Comparison of ENCODE assay signal across 21 cellular contexts in the genomic region with DNA sequence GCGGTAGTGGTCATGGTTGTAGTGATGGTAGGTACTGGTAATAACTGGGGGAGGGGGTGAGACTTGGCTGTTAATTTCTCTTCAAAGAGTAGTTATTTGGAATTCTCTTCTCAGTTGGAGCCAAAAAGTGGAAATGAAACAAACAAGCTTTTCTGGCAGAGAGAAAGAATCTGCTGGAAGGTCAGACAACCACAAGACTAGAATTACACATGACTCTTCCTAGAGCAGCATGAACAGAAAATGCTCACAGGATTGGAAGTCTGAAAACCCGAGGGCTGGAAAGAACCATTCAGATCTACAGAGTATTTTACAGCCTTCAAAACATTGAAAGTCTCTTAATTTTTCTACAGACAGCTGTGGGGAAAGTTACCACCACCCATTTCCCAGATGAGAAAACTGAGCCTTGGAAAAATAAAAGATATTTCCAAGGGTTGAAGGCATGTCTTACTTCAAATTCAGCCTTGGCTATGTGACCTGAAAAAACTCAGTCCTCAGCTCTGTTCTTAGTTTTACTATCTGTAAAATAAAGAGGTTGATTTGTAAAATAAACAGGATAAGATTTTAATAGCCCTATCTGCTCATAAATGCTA. TPM values are rescaled to one million over a fixed set of nuclear protein-coding genes. Genes with fewer than 3 reads are reported as not detected.
DNase-seq lines count a peak whose midpoint lies in the region; ATAC-seq and TF ChIP-seq lines count a peak whose summit lies in the region.
"Had no signal": no experiment of that assay in that cellular context is flagged by ENCODE, and none has a peak within 500 bp of the region (broad histone marks: within the 10 kb centered on the region; RNA-seq: fewer than 3 reads in every experiment).

No MANE protein-coding gene starts in this region.

- no peaks in the 10 kb centered on the region for H3K27me3 ChIP-seq in adipocyte (replicated peaks; ENCODE audit: control insufficient read depth, insufficient read depth, low read length)
- H3K27me3 ChIP-seq in suprapubic skin, result no peaks in the 10 kb centered on the region
- H3K27me3 ChIP-seq: BLaER1 treated with 17β-estradiol and CSF1 and Interleukin-3, amounts not matched to agents 10 nM and 100 nM; upper lobe of left lung had no signal

- TF ChIP-seq POLR2A in suprapubic skin (IDR thresholded peaks at IDR 0.05), result no peak

- TF ChIP-seq EP300 in suprapubic skin (IDR thresholded peaks at IDR 0.05), result no peak

- no peak for ATAC-seq in HG02870 (IDR thresholded peaks at IDR 0.05; ENCODE audit: unreplicated experiment)
- no peak for ATAC-seq in activated naive CD8-positive, alpha-beta T cell treated with anti-CD3 and anti-CD28 coated beads, Interleukin-2, amount 50 U/mL, for 24 hours
- ATAC-seq: T-cell had no signal

- H3K4me3 Mint-ChIP-seq in activated naive CD8-positive, alpha-beta T cell treated with anti-CD3 and anti-CD28 coated beads, Interleukin-2, amount 50 U/mL, for 24 hours, result no peak overlapping the region
- H3K4me3 Mint-ChIP-seq: stimulated activated naive CD8-positive, alpha-beta T cell treated with anti-CD3 and anti-CD28 coated beads, Interleukin-15, Interleukin-2, amounts not matched to agents 100 ng/mL and 50 ng/mL, for 24 hours; T-cell had no signal

- H3K27me3 Mint-ChIP-seq in activated naive CD8-positive, alpha-beta T cell treated with anti-CD3 and anti-CD28 coated beads, Interleukin-2, amount 50 U/mL, for 24 hours, result no peaks in the 10 kb centered on the region
- H3K27me3 Mint-ChIP-seq: stimulated activated naive CD8-positive, alpha-beta T cell treated with anti-CD3 and anti-CD28 coated beads, Interleukin-15, Interleukin-2, amounts not matched to agents 100 ng/mL and 50 ng/mL, for 24 hours; T-cell had no signal

- no peaks in the 10 kb centered on the region for H3K4me1 Mint-ChIP-seq in activated naive CD8-positive, alpha-beta T cell treated with anti-CD3 and anti-CD28 coated beads, Interleukin-2, amount 50 U/mL, for 24 hours
- H3K4me1 Mint-ChIP-seq: T-cell had no signal

- H3K9me3 ChIP-seq in adipocyte (ENCODE audit: control insufficient read depth, low read length) (no peaks in the 10 kb centered on the region), suprapubic skin (no peaks in the 10 kb centered on the region)
- H3K9me3 ChIP-seq: BLaER1 treated with 17β-estradiol and CSF1 and Interleukin-3, amounts not matched to agents 10 nM and 100 nM; upper lobe of left lung had no signal

- 60% methylated on average over 2 of the region's 2 CpGs for WGBS in suprapubic skin

- H3K36me3 Mint-ChIP-seq in activated naive CD8-positive, alpha-beta T cell treated with anti-CD3 and anti-CD28 coated beads, Interleukin-2, amount 50 U/mL, for 24 hours (ENCODE audit: low read depth), result no peaks in the 10 kb centered on the region

- no peaks in the 10 kb centered on the region for H3K36me3 ChIP-seq in adipocyte (ENCODE audit: control insufficient read depth, insufficient read depth, low read length, severe bottlenecking)
- H3K36me3 ChIP-seq in suprapubic skin, result no peaks in the 10 kb centered on the region
- H3K36me3 ChIP-seq: BLaER1 treated with 17β-estradiol and CSF1 and Interleukin-3, amounts not matched to agents 10 nM and 100 nM; upper lobe of left lung had no signal

- H3K27ac Mint-ChIP-seq in activated naive CD8-positive, alpha-beta T cell treated with anti-CD3 and anti-CD28 coated beads, Interleukin-2, amount 50 U/mL, for 24 hours, result no peak overlapping the region
- H3K27ac Mint-ChIP-seq: stimulated activated naive CD8-positive, alpha-beta T cell treated with anti-CD3 and anti-CD28 coated beads, Interleukin-15, Interleukin-2, amounts not matched to agents 100 ng/mL and 50 ng/mL, for 24 hours; T-cell had no signal

- TF ChIP-seq CTCF in fibroblast of the aortic adventitia (IDR thresholded peaks at IDR 0.05; ENCODE audit: insufficient read depth, low read length), result no peak
- TF ChIP-seq CTCF in suprapubic skin (IDR thresholded peaks at IDR 0.05), result no peak

- H3K27ac ChIP-seq in suprapubic skin, result peak overlapping the region; percentile 24
- H3K27ac ChIP-seq: BLaER1 treated with 17β-estradiol and CSF1 and Interleukin-3, amounts not matched to agents 10 nM and 100 nM; upper lobe of left lung had no signal

- no peaks in the 10 kb centered on the region for H3K9me3 Mint-ChIP-seq in activated naive CD8-positive, alpha-beta T cell treated with anti-CD3 and anti-CD28 coated beads, Interleukin-2, amount 50 U/mL, for 24 hours
- H3K9me3 Mint-ChIP-seq: stimulated activated naive CD8-positive, alpha-beta T cell treated with anti-CD3 and anti-CD28 coated beads, Interleukin-15, Interleukin-2, amounts not matched to agents 100 ng/mL and 50 ng/mL, for 24 hours; T-cell had no signal

- DNase-seq in GM03348 (ENCODE audit: low spot score), result peak; percentile 70
- peak; percentile 77 for DNase-seq in adipocyte (ENCODE audit: low read depth)
- DNase-seq in fibroblast of the aortic adventitia (ENCODE audit: low read depth), result peak; percentile 78
- DNase-seq in suprapubic skin (ENCODE audit: low spot score in 2 of 2), result no peak
- no peak for DNase-seq in NCI-H2196 (lab: John Stamatoyannopoulos, UW; ENCODE audit: unreplicated experiment)
- no peak for DNase-seq in activated naive CD8-positive, alpha-beta T cell treated with anti-CD3 and anti-CD28 coated beads, Interleukin-2, amount 50 U/mL, for 24 hours
- DNase-seq: activated CD4-positive, alpha-beta T cell treated with anti-CD3 and anti-CD28 coated beads, Interleukin-2, amount 50 U/mL, for 1 hour; activated CD8-positive, alpha-beta memory T cell treated with anti-CD3 and anti-CD28 coated beads, Interleukin-2, amount 50 U/mL, for 48 hours; activated gamma-delta T cell; aorta; DMS 273 treated with DMSO at 0.1 percent for 48 hours; head of caudate nucleus; NCI-H1930; NCI-H446; NK-92 treated with Interleukin-12 subunit alpha and Interleukin-12 subunit beta, amount 100 ng/mL, for 24 hours; occipital lobe; T-cell; upper lobe of left lung had no signal

- H3K9ac ChIP-seq in adipocyte (ENCODE audit: low read length), result no peak overlapping the region
- H3K9ac ChIP-seq: BLaER1 treated with 17β-estradiol and CSF1 and Interleukin-3, amounts not matched to agents 10 nM and 100 nM had no signal

- H3K4me3 ChIP-seq in adipocyte (ENCODE audit: low read length) (no peak overlapping the region), fibroblast of the aortic adventitia (ENCODE audit: low read depth, low read length) (no peak overlapping the region), suprapubic skin (no peak overlapping the region)
- H3K4me3 ChIP-seq: BLaER1 treated with 17β-estradiol and CSF1 and Interleukin-3, amounts not matched to agents 10 nM and 100 nM; upper lobe of left lung had no signal

- peaks cover 34% of the 10 kb centered on the region for H3K4me1 ChIP-seq in adipocyte (ENCODE audit: control insufficient read depth, insufficient read depth, low read length)
- H3K4me1 ChIP-seq in suprapubic skin, result peaks cover 19% of the 10 kb centered on the region

RNA-seq across cellular contexts. Expression of a gene that starts 42.9 kb away (rescaled TPM):
- total RNA-seq in fibroblast of the aortic adventitia (ENCODE audit: low replicate concordance) (31.5 and 33.5 TPM in 2 replicates), suprapubic skin (10 to 100 TPM; 10.8 to 12.8 (median 12.0) TPM)

Comparison
In these comparisons a context has a peak if more than half of its experiments do, and no peak if none do; other contexts are left out.
1. DNase-seq: peak in GM03348 (single experiment), adipocyte (single experiment) and fibroblast of the aortic adventitia (single experiment); none in suprapubic skin (0 of 2), NCI-H2196 (single experiment) and activated naive CD8-positive, alpha-beta T cell treated with anti-CD3 and anti-CD28 coated beads, Interleukin-2, amount 50 U/mL, for 24 hours (single experiment).